27 cellular contexts compared by ENCODE assay signal in the genomic region with DNA sequence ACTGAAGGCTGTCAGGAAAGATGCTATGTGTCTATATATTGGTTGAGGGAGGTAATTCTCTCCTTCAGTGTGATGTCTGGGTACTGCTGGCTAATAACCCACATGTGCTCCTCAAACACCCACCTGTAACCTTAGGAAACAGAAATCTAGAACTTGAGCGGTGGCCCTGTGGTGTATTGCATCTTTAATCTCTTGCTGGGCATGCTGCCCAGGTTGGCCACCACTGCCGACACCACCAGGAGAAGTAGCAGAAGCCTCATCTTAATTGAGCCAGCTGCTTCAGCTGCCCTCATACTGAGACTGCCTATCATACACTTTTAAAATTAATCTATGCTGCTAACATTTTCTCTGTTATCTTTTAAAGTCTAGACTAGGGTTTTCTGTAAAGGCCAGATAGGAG.
"Had no signal": no experiment of that assay in that cellular context is flagged by ENCODE, and none has a peak within 500 bp of the region (broad histone marks: within the 10 kb centered on the region; RNA-seq: fewer than 3 reads in every experiment).

No MANE protein-coding gene starts in this region.

- H3K27ac Mint-ChIP-seq: activated CD4-positive, alpha-beta T cell treated with anti-CD3 and anti-CD28 coated beads for 36 hours; activated CD8-positive, alpha-beta memory T cell treated with anti-CD3 and anti-CD28 coated beads, Interleukin-2, amount 10 ng/mL, durations not matched to agents 7 days and 5 days; activated CD8-positive, alpha-beta T cell treated with anti-CD3 and anti-CD28 coated beads, Interleukin-2, amount 10 ng/mL, durations not matched to agents 7 days and 5 days; activated naive CD4-positive, alpha-beta T cell treated with anti-CD3 and anti-CD28 coated beads, Interleukin-2, amount 50 U/mL, for 72 hours; mesothelial cell of epicardium; naive thymus-derived CD4-positive, alpha-beta T cell; progenitor cell of endocrine pancreas; stimulated activated memory B cell treated with anti-CD40 and anti-IgM and Interleukin-4, amounts not matched to agents 10 μg/mL and 1 μg/mL and 100 μg/mL, for 72 hours had no signal

- H3K4me3 ChIP-seq: colonic mucosa, ovary, suprapubic skin, tibial artery had no signal

- DNase-seq: activated CD4-positive, alpha-beta T cell treated with anti-CD3 and anti-CD28 coated beads for 36 hours; activated CD4-positive, CD25-positive, alpha-beta regulatory T cell; activated CD8-positive, alpha-beta memory T cell treated with anti-CD3 and anti-CD28 coated beads, Interleukin-2, amount 10 ng/mL, durations not matched to agents 7 days and 5 days; activated CD8-positive, alpha-beta T cell treated with anti-CD3 and anti-CD28 coated beads, Interleukin-2, amount 10 ng/mL, durations not matched to agents 7 days and 5 days; activated naive CD4-positive, alpha-beta T cell; activated T-cell treated with anti-CD3 and anti-CD28 coated beads, Interleukin-2, amount 50 U/mL, for 48 hours; colonic mucosa; effector CD8-positive, alpha-beta T cell; head of caudate nucleus; hippocampal formation; kidney; left colon; mammary epithelial cell; naive thymus-derived CD4-positive, alpha-beta T cell; ovary; small intestine; stimulated activated CD4-positive, alpha-beta T cell treated with anti-CD3 and anti-CD28 coated beads, Interleukin-1b, Interleukin-23, amount 100 ng/mL, for 48 hours; stimulated activated CD4-positive, alpha-beta T cell treated with anti-CD3 and anti-CD28 coated beads, Interleukin-4, amount 100 ng/mL, for 4 hours; stimulated activated CD8-positive, alpha-beta memory T cell treated with anti-CD3 and anti-CD28 coated beads, Interleukin-4, amount 100 ng/mL, for 48 hours; tibial artery had no signal

- H3K4me1 ChIP-seq: colonic mucosa, suprapubic skin, tibial artery had no signal

- H3K9me3 Mint-ChIP-seq: central memory CD8-positive, alpha-beta T cell had no signal

- H3K27ac ChIP-seq: colonic mucosa, ovary, suprapubic skin, tibial artery had no signal

- H3K36me3 ChIP-seq: colonic mucosa, ovary, suprapubic skin, tibial artery had no signal

- H3K4me3 Mint-ChIP-seq: activated CD4-positive, alpha-beta T cell treated with anti-CD3 and anti-CD28 coated beads for 36 hours; activated CD8-positive, alpha-beta memory T cell treated with anti-CD3 and anti-CD28 coated beads, Interleukin-2, amount 10 ng/mL, durations not matched to agents 7 days and 5 days; activated CD8-positive, alpha-beta T cell treated with anti-CD3 and anti-CD28 coated beads, Interleukin-2, amount 10 ng/mL, durations not matched to agents 7 days and 5 days; central memory CD8-positive, alpha-beta T cell; mesothelial cell of epicardium; naive thymus-derived CD4-positive, alpha-beta T cell; stimulated activated memory B cell treated with anti-CD40 and anti-IgM and Interleukin-4, amounts not matched to agents 10 μg/mL and 1 μg/mL and 100 μg/mL, for 72 hours had no signal

- H3K27me3 ChIP-seq: colonic mucosa, ovary, suprapubic skin had no signal

- H3K27me3 Mint-ChIP-seq: progenitor cell of endocrine pancreas had no signal

- H3K36me3 Mint-ChIP-seq: activated CD8-positive, alpha-beta memory T cell treated with anti-CD3 and anti-CD28 coated beads, Interleukin-2, amount 10 ng/mL, durations not matched to agents 7 days and 5 days; stimulated activated memory B cell treated with anti-CD40 and anti-IgM and Interleukin-4, amounts not matched to agents 10 μg/mL and 1 μg/mL and 100 μg/mL, for 72 hours had no signal

- H3K9me3 ChIP-seq: colonic mucosa, suprapubic skin had no signal

- ATAC-seq: activated CD4-positive, alpha-beta T cell treated with anti-CD3 and anti-CD28 coated beads for 36 hours; activated CD8-positive, alpha-beta memory T cell treated with anti-CD3 and anti-CD28 coated beads, Interleukin-2, amount 10 ng/mL, durations not matched to agents 7 days and 5 days; activated CD8-positive, alpha-beta T cell treated with anti-CD3 and anti-CD28 coated beads, Interleukin-2, amount 10 ng/mL, durations not matched to agents 7 days and 5 days; activated naive CD4-positive, alpha-beta T cell treated with anti-CD3 and anti-CD28 coated beads, Interleukin-2, amount 50 U/mL, for 72 hours; left colon; naive thymus-derived CD4-positive, alpha-beta T cell; sciatic nerve; stimulated activated memory B cell treated with anti-CD40 and anti-IgM and Interleukin-4, amounts not matched to agents 10 μg/mL and 1 μg/mL and 100 μg/mL, for 72 hours had no signal

- H3K4me1 Mint-ChIP-seq: activated CD4-positive, alpha-beta T cell treated with anti-CD3 and anti-CD28 coated beads for 36 hours; activated CD8-positive, alpha-beta memory T cell treated with anti-CD3 and anti-CD28 coated beads, Interleukin-2, amount 10 ng/mL, durations not matched to agents 7 days and 5 days; central memory CD8-positive, alpha-beta T cell; mesothelial cell of epicardium; naive thymus-derived CD4-positive, alpha-beta T cell; stimulated activated memory B cell treated with anti-CD40 and anti-IgM and Interleukin-4, amounts not matched to agents 10 μg/mL and 1 μg/mL and 100 μg/mL, for 72 hours had no signal
